9 cellular contexts compared by ENCODE assay signal in genomic region chr4:42397256-42397634, GRCh38. TPM values are rescaled to one million over a fixed set of nuclear protein-coding genes. Genes with fewer than 3 reads are reported as not detected.
DNase-seq lines count a peak whose midpoint lies in the region; ATAC-seq, FAIRE-seq and TF ChIP-seq lines count a peak whose summit lies in the region.
"Had no signal": no experiment of that assay in that cellular context is flagged by ENCODE, and none has a peak within 500 bp of the region (broad histone marks: within the 10 kb centered on the region; RNA-seq: fewer than 3 reads in every experiment).

Gene SHISA3 (plus strand): TSS chr4:42397488. CDS start chr4:42398057, 569 bp downstream.

- H3K27me3 ChIP-seq in MG63 (no peaks in the 10 kb centered on the region), astrocyte (ENCODE audit: insufficient read depth, low read length) (peaks cover 49% of the 10 kb centered on the region), subcutaneous abdominal adipose tissue (ENCODE audit: control insufficient read depth in 5 of 5, insufficient read depth in 4 of 5, low read length in 5 of 5) (peaks cover 18 to 43% (median 27%) of the 10 kb centered on the region in 5 donors)

- peak within 1 kb of the TSS; percentile 70 for H3K9ac ChIP-seq in ES-I3 (ENCODE audit: low read depth, low read length)
- H3K9ac ChIP-seq in astrocyte (ENCODE audit: low read length), result no peak within 1 kb of the TSS
- peak within 1 kb of the TSS; percentile 54 to 66 for H3K9ac ChIP-seq in kidney (ENCODE audit: low read length in 2 of 2)
- peak within 1 kb of the TSS in 1 of 5 donors; percentile 43 for H3K9ac ChIP-seq in subcutaneous abdominal adipose tissue (ENCODE audit: low read length in 5 of 5)

- H3K27ac ChIP-seq in astrocyte (ENCODE audit: low read depth, low read length) (no peak within 1 kb of the TSS), kidney (ENCODE audit: low read depth in 2 of 2, low read length in 2 of 2) (peak within 1 kb of the TSS; percentile 65 to 82), subcutaneous abdominal adipose tissue (ENCODE audit: low read depth, low read length) (no peak within 1 kb of the TSS)

- H2AFZ ChIP-seq in astrocyte (ENCODE audit: low read depth, low read length), result peak within 1 kb of the TSS; percentile 83

- peak within 1 kb of the TSS; percentile 82 for H3K4me3 Mint-ChIP-seq in astrocyte (ENCODE audit: unreplicated experiment)

- peak; percentile 42 for DNase-seq in MG63
- no peak for DNase-seq in astrocyte (ENCODE audit: low read depth)
- peak; percentile 89 for DNase-seq in kidney
- no peak for DNase-seq in ureter (ENCODE audit: low spot score)
- DNase-seq in NCI-H1436 (lab: John Stamatoyannopoulos, UW), result no peak

- intact Hi-C loops in kidney (cut with DNase I), result no loop called here

- no peaks in the 10 kb centered on the region for H3K9me3 Mint-ChIP-seq in astrocyte (ENCODE audit: unreplicated experiment)

- no peaks in the 10 kb centered on the region for H3K79me2 ChIP-seq in astrocyte (ENCODE audit: insufficient read depth, low read length)

- peak; percentile 52 for ATAC-seq in GM21526 (IDR thresholded peaks at IDR 0.05; ENCODE audit: low FRiP score, unreplicated experiment)

- H3K36me3 ChIP-seq in ES-I3 (ENCODE audit: insufficient read depth, low read length) (no peaks in the 10 kb centered on the region), MG63 (no peaks in the 10 kb centered on the region), astrocyte (ENCODE audit: insufficient read depth, low read length) (no peaks in the 10 kb centered on the region), kidney (ENCODE audit: control insufficient read depth in 1 of 2, insufficient read depth in 2 of 2, low read length in 2 of 2) (no peaks in the 10 kb centered on the region), subcutaneous abdominal adipose tissue (ENCODE audit: control insufficient read depth in 5 of 5, insufficient read depth in 5 of 5, low read length in 5 of 5) (no peaks in the 10 kb centered on the region)

- peaks cover 62% of the 10 kb centered on the region for H3K27me3 Mint-ChIP-seq in astrocyte (ENCODE audit: low read depth, unreplicated experiment)

- TF ChIP-seq CTCF in astrocyte (IDR thresholded peaks at IDR 0.05; ENCODE audit: insufficient read depth, low read depth, low read length), result no peak
- TF ChIP-seq CTCF in kidney (IDR thresholded peaks at IDR 0.05; ENCODE audit: borderline replicate concordance, extremely low read depth, insufficient read depth), result no peak

- no peaks in the 10 kb centered on the region for H4K20me1 ChIP-seq in astrocyte (ENCODE audit: insufficient read depth, low read length)

- FAIRE-seq in astrocyte (lab: Jason Lieb, UNC) (no peak), kidney (lab: Jason Lieb, UNC) (no peak)

- peak within 1 kb of the TSS; percentile 86 for H3K4me2 ChIP-seq in astrocyte (ENCODE audit: low read length)

- H3K4me1 ChIP-seq in ES-I3 (ENCODE audit: insufficient read depth, low read length) (peaks cover 19% of the 10 kb centered on the region), astrocyte (ENCODE audit: insufficient read depth, low read length) (peaks cover 18% of the 10 kb centered on the region), kidney (ENCODE audit: control insufficient read depth in 1 of 2, insufficient read depth in 1 of 2, low read depth in 1 of 2, low read length in 2 of 2) (peaks cover 4 to 6% of the 10 kb centered on the region in 2 donors), subcutaneous abdominal adipose tissue (ENCODE audit: control insufficient read depth in 5 of 5, insufficient read depth in 5 of 5, low read length in 5 of 5) (peaks cover 0 to 32% (median 24%) of the 10 kb centered on the region in 5 donors)

- no peaks in the 10 kb centered on the region for H3K36me3 Mint-ChIP-seq in astrocyte (ENCODE audit: low read depth, unreplicated experiment)

- H3K4me3 ChIP-seq in MG63 (peak within 1 kb of the TSS; percentile 54), astrocyte (ENCODE audit: insufficient read depth, low read depth, low read length) (peak within 1 kb of the TSS; percentile 53), kidney (ENCODE audit: low read length in 2 of 2) (peak within 1 kb of the TSS; percentile 61 to 71), subcutaneous abdominal adipose tissue (ENCODE audit: low read depth in 1 of 5, low read length in 5 of 5) (peak within 1 kb of the TSS; percentile 59 to 73 (median 68))

- H3K9me3 ChIP-seq in ES-I3 (ENCODE audit: control insufficient read depth, insufficient read depth, low read length), result no peaks in the 10 kb centered on the region
- no peaks in the 10 kb centered on the region for H3K9me3 ChIP-seq in MG63
- no peaks in the 10 kb centered on the region for H3K9me3 ChIP-seq in astrocyte (ENCODE audit: insufficient read depth, low read depth, low read length)
- H3K9me3 ChIP-seq in kidney (ENCODE audit: control insufficient read depth in 1 of 2, low read length in 2 of 2), result no peaks in the 10 kb centered on the region
- H3K9me3 ChIP-seq in subcutaneous abdominal adipose tissue (ENCODE audit: control insufficient read depth in 5 of 5, low read length in 5 of 5), result no peaks in the 10 kb centered on the region

- no peak within 1 kb of the TSS for H3K27ac Mint-ChIP-seq in astrocyte (ENCODE audit: unreplicated experiment)

- peaks cover 2% of the 10 kb centered on the region for H3K4me1 Mint-ChIP-seq in astrocyte (ENCODE audit: low read depth, unreplicated experiment)

RNA-seq across cellular contexts. Expression of gene SHISA3, which starts in this region (rescaled TPM):
- 0.47 and 1.6 TPM in 2 replicates for total RNA-seq in MG63 (2014; rRNA removed; shearing (Covaris generic); ENCODE audit: low replicate concordance)
- not detected in 2 replicates for total RNA-seq in astrocyte
- 31.7 TPM for total RNA-seq in kidney
- 20.3 TPM for polyA plus RNA-seq in kidney (ENCODE audit: insufficient read depth, low read depth, low replicate concordance)
- total RNA-seq in ureter, result 0.31 TPM
- total RNA-seq: SK-MEL-5 had no signal

Comparison
In these comparisons a context has a peak if more than half of its experiments do, and no peak if none do; other contexts are left out.
1. RNA of gene SHISA3 (total RNA-seq): 31.7 TPM in kidney (single experiment); 0.47 to 1.6 TPM in MG63, 0.31 TPM in ureter (single experiment) and not detected in astrocyte; every median in the first group is over 10 times any median in the second.
2. DNase-seq: peak in MG63 (single experiment) and kidney (single experiment); none in astrocyte (single experiment), ureter (single experiment) and NCI-H1436 (single experiment).
3. H3K27ac ChIP-seq: peak in kidney (2 of 2); none in astrocyte (single experiment) and subcutaneous abdominal adipose tissue (single experiment).
4. Peak in every context shown above with its lines, with median percentiles within 50 percentile points of each other: H3K4me3 ChIP-seq.